In genomic region chr13:25971499-25972145, GRCh38 we compare ENCODE assay signal across 12 cellular contexts.
DNase-seq lines count a peak whose midpoint lies in the region; ATAC-seq and TF ChIP-seq lines count a peak whose summit lies in the region.
"Had no signal": no experiment of that assay in that cellular context is flagged by ENCODE, and none has a peak within 500 bp of the region (broad histone marks: within the 10 kb centered on the region; RNA-seq: fewer than 3 reads in every experiment).

No MANE protein-coding gene starts in this region.

- H3K27ac Mint-ChIP-seq in central memory CD8-positive, alpha-beta T cell (ENCODE audit: low read depth) = peak overlapping the region; percentile 77
- H3K27ac Mint-ChIP-seq in stimulated activated effector memory CD8-positive, alpha-beta T cell treated with anti-CD3 and anti-CD28 coated beads, Interleukin-12 subunit alpha, Interleukin-12 subunit beta, amount 100 ng/mL, for 72 hours = no peak overlapping the region

- H3K9me3 ChIP-seq in left ventricle myocardium inferior (replicated peaks) = no peaks in the 10 kb centered on the region
- H3K9me3 ChIP-seq: uterus had no signal

- peaks cover 1% of the 10 kb centered on the region for H3K36me3 Mint-ChIP-seq in central memory CD8-positive, alpha-beta T cell (ENCODE audit: insufficient read depth)
- no peaks in the 10 kb centered on the region for H3K36me3 Mint-ChIP-seq in stimulated activated effector memory CD8-positive, alpha-beta T cell treated with anti-CD3 and anti-CD28 coated beads, Interleukin-12 subunit alpha, Interleukin-12 subunit beta, amount 100 ng/mL, for 72 hours
- H3K36me3 Mint-ChIP-seq: immature natural killer cell had no signal

- DNase-seq in activated T-cell treated with anti-CD3 and anti-CD28 coated beads, Interleukin-2, amount 50 U/mL, for 1 hour = peak; percentile 51
- DNase-seq in activated T-cell treated with anti-CD3 and anti-CD28 coated beads for 4 hours (no peak), T-helper 9 cell (peak; percentile 26), left ventricle myocardium inferior (no peak), occipital lobe (lab: John Stamatoyannopoulos, UW) (no peak)
- peak in 1 of 2 donors; percentile 49 for DNase-seq in central memory CD8-positive, alpha-beta T cell (ENCODE audit: low spot score in 2 of 2)
- no peak for DNase-seq in stimulated activated effector memory CD8-positive, alpha-beta T cell treated with anti-CD3 and anti-CD28 coated beads, Interleukin-12 subunit alpha, Interleukin-12 subunit beta, amount 100 ng/mL, for 72 hours (ENCODE audit: low spot score in 2 of 2)
- DNase-seq: AML-193, uterus had no signal

- peaks cover 44% of the 10 kb centered on the region for H3K4me1 Mint-ChIP-seq in central memory CD8-positive, alpha-beta T cell
- H3K4me1 Mint-ChIP-seq in stimulated activated effector memory CD8-positive, alpha-beta T cell treated with anti-CD3 and anti-CD28 coated beads, Interleukin-12 subunit alpha, Interleukin-12 subunit beta, amount 100 ng/mL, for 72 hours = peaks cover 29% of the 10 kb centered on the region

- H3K4me1 ChIP-seq in left ventricle myocardium inferior = no peaks in the 10 kb centered on the region
- H3K4me1 ChIP-seq: parathyroid adenoma, uterus had no signal

- H3K4me3 ChIP-seq in left ventricle myocardium inferior = no peak overlapping the region
- H3K4me3 ChIP-seq: uterus had no signal

- intact Hi-C loops in left ventricle myocardium inferior (cut with micrococcal nuclease) = no loop called here

- H3K27me3 ChIP-seq in left ventricle myocardium inferior (ENCODE audit: low read depth) = peaks cover 69% of the 10 kb centered on the region
- H3K27me3 ChIP-seq: uterus had no signal

- H3K27me3 Mint-ChIP-seq in central memory CD8-positive, alpha-beta T cell = no peaks in the 10 kb centered on the region

- no peak overlapping the region for H3K27ac ChIP-seq in left ventricle myocardium inferior (replicated peaks)
- H3K27ac ChIP-seq: parathyroid adenoma, uterus had no signal

- H3K9me3 Mint-ChIP-seq in central memory CD8-positive, alpha-beta T cell = no peaks in the 10 kb centered on the region
- H3K9me3 Mint-ChIP-seq in stimulated activated effector memory CD8-positive, alpha-beta T cell treated with anti-CD3 and anti-CD28 coated beads, Interleukin-12 subunit alpha, Interleukin-12 subunit beta, amount 100 ng/mL, for 72 hours = no peaks in the 10 kb centered on the region

- peak overlapping the region; percentile 0 for H3K4me3 Mint-ChIP-seq in central memory CD8-positive, alpha-beta T cell
- no peak overlapping the region for H3K4me3 Mint-ChIP-seq in stimulated activated effector memory CD8-positive, alpha-beta T cell treated with anti-CD3 and anti-CD28 coated beads, Interleukin-12 subunit alpha, Interleukin-12 subunit beta, amount 100 ng/mL, for 72 hours
- H3K4me3 Mint-ChIP-seq: immature natural killer cell had no signal

- ATAC-seq in central memory CD8-positive, alpha-beta T cell (replicated peaks; ENCODE audit: extremely low read depth, poor library complexity, severe bottlenecking) = peak; percentile 95
- peak; percentile 89 for ATAC-seq in stimulated activated effector memory CD8-positive, alpha-beta T cell treated with anti-CD3 and anti-CD28 coated beads, Interleukin-12 subunit alpha, Interleukin-12 subunit beta, amount 100 ng/mL, for 72 hours
- no peak for ATAC-seq in GM21786 (IDR thresholded peaks at IDR 0.05; ENCODE audit: unreplicated experiment)

- H3K36me3 ChIP-seq in left ventricle myocardium inferior = no peaks in the 10 kb centered on the region
- H3K36me3 ChIP-seq: uterus had no signal

- no peak for TF ChIP-seq CTCF in left ventricle myocardium inferior (IDR thresholded peaks at IDR 0.05; ENCODE audit: borderline replicate concordance)

Comparison
In these comparisons a context has a peak if more than half of its experiments do, and no peak if none do; other contexts are left out.
1. DNase-seq: peak in activated T-cell treated with anti-CD3 and anti-CD28 coated beads, Interleukin-2, amount 50 U/mL, for 1 hour (single experiment) and T-helper 9 cell (single experiment); none in activated T-cell treated with anti-CD3 and anti-CD28 coated beads for 4 hours (single experiment), stimulated activated effector memory CD8-positive, alpha-beta T cell treated with anti-CD3 and anti-CD28 coated beads, Interleukin-12 subunit alpha, Interleukin-12 subunit beta, amount 100 ng/mL, for 72 hours (0 of 2), left ventricle myocardium inferior (single experiment) and occipital lobe (single experiment).